ENCODE assay signal across 15 cellular contexts in genomic region chr12:4133029-4133428, GRCh38.
"Had no signal": no experiment of that assay in that cellular context is flagged by ENCODE, and none has a peak within 500 bp of the region (broad histone marks: within the 10 kb centered on the region; RNA-seq: fewer than 3 reads in every experiment).

No MANE protein-coding gene starts in this region.

- H3K36me3 Mint-ChIP-seq: natural killer cell treated with Interleukin-12 subunit alpha and Interleukin-12 subunit beta and Interleukin-15 and Interleukin-18, amount 100 ng/mL, for 72 hours had no signal

- H3K9me3 ChIP-seq: right lobe of liver, suprapubic skin had no signal

- H3K27me3 Mint-ChIP-seq: natural killer cell treated with Interleukin-12 subunit alpha and Interleukin-12 subunit beta and Interleukin-15 and Interleukin-18, amount 100 ng/mL, for 72 hours; stimulated activated naive CD8-positive, alpha-beta T cell treated with anti-CD3 and anti-CD28 coated beads, Interleukin-15, Interleukin-2, amounts not matched to agents 100 ng/mL and 50 ng/mL, for 24 hours had no signal

- DNase-seq: activated CD4-positive, CD25-positive, alpha-beta regulatory T cell treated with anti-CD3 and anti-CD28 coated beads, Interleukin-2, amount 50 U/mL, for 72 hours; activated effector memory CD4-positive, alpha-beta T cell treated with Interleukin-2 at 50 U/mL for 16 hours; activated naive CD4-positive, alpha-beta T cell treated with anti-CD3 and anti-CD28 coated beads, Interleukin-2, amount 50 U/mL, for 16 hours; activated T-cell treated with anti-CD3 and anti-CD28 coated beads, Interleukin-2, amount 50 U/mL, for 1 hour; mesenchymal stem cell; T1000 had no signal

- H3K4me3 ChIP-seq: right lobe of liver, smooth muscle cell, suprapubic skin had no signal

- H3K36me3 ChIP-seq: right lobe of liver, suprapubic skin had no signal

- H3K4me3 Mint-ChIP-seq: natural killer cell treated with Interleukin-12 subunit alpha and Interleukin-12 subunit beta and Interleukin-15 and Interleukin-18, amount 100 ng/mL, for 72 hours; stimulated activated naive CD8-positive, alpha-beta T cell treated with anti-CD3 and anti-CD28 coated beads, Interleukin-15, Interleukin-2, amounts not matched to agents 100 ng/mL and 50 ng/mL, for 24 hours had no signal

- FAIRE-seq: astrocyte, bronchial epithelial cell, endometrium, keratinocyte had no signal

- H3K27ac ChIP-seq: right lobe of liver, suprapubic skin had no signal

- H3K4me2 ChIP-seq: smooth muscle cell had no signal

- H3K27me3 ChIP-seq: right lobe of liver had no signal

- ATAC-seq: natural killer cell treated with Interleukin-12 subunit alpha and Interleukin-12 subunit beta and Interleukin-15 and Interleukin-18, amount 100 ng/mL, for 72 hours had no signal

- H3K4me1 ChIP-seq: right lobe of liver, suprapubic skin had no signal
